Comparison of ENCODE assay signal across 1 cellular context in genomic region chr4:1233641-1234277, GRCh38.
TF ChIP-seq lines count a peak whose summit lies in the region.

No MANE protein-coding gene starts in this region.

TF ChIP-seq in H1, 55 proteins besides CTCF, POLR2A, EP300 and RAD21 (continued from another document):
- TF ChIP-seq SRF (IDR thresholded peaks at IDR 0.05; ENCODE audit: low read depth, low read length): no peak
- TF ChIP-seq EGR1 (IDR thresholded peaks at IDR 0.05; ENCODE audit: borderline replicate concordance, low read depth, low read length): peak; percentile 69
- TF ChIP-seq CHD1 (IDR thresholded peaks at IDR 0.05; ENCODE audit: low read depth, low read length): no peak
- no peak for TF ChIP-seq POLR2AphosphoS5 (IDR thresholded peaks at IDR 0.05; ENCODE audit: low read depth, low read length)
TF ChIP-seq in H1: peak in this region for 1.
